ENCODE assay signal across 1 cellular context in the genomic region with DNA sequence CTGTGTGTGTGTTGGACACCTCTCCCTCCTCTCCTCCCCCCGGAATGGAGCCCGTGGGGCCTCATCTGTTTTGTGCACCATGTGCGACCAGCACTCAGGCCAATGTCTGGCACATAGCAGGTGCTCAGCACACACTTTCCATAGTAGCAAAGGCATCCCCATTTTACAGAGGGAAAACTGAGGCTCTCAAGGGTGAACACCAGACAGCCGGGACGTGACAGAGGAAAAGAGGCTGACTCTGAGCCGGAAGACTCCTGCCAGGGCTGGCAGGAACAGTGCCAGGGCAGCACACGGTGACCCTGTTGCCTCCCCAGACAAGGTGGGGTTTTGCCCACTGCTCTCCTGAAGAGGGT.
TF ChIP-seq lines count a peak whose summit lies in the region.

No MANE protein-coding gene starts in this region.

TF ChIP-seq in HepG2, 621 proteins besides CTCF, POLR2A, EP300 and RAD21 (continues in another document):
- TF ChIP-seq TCF7 (IDR thresholded peaks at IDR 0.05; ENCODE audit: low read depth) (no peak), IKZF1 (IDR thresholded peaks at IDR 0.05) (no peak), LRRFIP1 (CRISPR knock-in tag; conservative IDR thresholded peaks at IDR 0.05) (no peak), MAFF (IDR thresholded peaks at IDR 0.05; ENCODE audit: low read depth, low read length) (no peak), ZNF629 (CRISPR knock-in tag; conservative IDR thresholded peaks at IDR 0.05) (peak; percentile 76), ZBTB21 (CRISPR knock-in tag; IDR thresholded peaks at IDR 0.05) (no peak), DZIP1 (CRISPR knock-in tag; IDR thresholded peaks at IDR 0.05) (no peak), REXO4 (CRISPR knock-in tag; IDR thresholded peaks at IDR 0.05; ENCODE audit: borderline replicate concordance) (no peak), RBM39 (IDR thresholded peaks at IDR 0.05; ENCODE audit: low read depth, low read length, poor library complexity, severe bottlenecking) (no peak), ZBTB40 (IDR thresholded peaks at IDR 0.05) (no peak), ZBTB40 (CRISPR knock-in tag; IDR thresholded peaks at IDR 0.05) (no peak), MAZ (IDR thresholded peaks at IDR 0.05; ENCODE audit: borderline replicate concordance, low read depth, low read length) (no peak), MAZ (CRISPR knock-in tag; IDR thresholded peaks at IDR 0.05; ENCODE audit: low read depth) (no peak)
- TF ChIP-seq, protein P1, sequence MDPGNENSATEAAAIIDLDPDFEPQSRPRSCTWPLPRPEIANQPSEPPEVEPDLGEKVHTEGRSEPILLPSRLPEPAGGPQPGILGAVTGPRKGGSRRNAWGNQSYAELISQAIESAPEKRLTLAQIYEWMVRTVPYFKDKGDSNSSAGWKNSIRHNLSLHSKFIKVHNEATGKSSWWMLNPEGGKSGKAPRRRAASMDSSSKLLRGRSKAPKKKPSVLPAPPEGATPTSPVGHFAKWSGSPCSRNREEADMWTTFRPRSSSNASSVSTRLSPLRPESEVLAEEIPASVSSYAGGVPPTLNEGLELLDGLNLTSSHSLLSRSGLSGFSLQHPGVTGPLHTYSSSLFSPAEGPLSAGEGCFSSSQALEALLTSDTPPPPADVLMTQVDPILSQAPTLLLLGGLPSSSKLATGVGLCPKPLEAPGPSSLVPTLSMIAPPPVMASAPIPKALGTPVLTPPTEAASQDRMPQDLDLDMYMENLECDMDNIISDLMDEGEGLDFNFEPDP (CRISPR knock-in tag; conservative IDR thresholded peaks at IDR 0.05) = 0 out of 2 replicates have a peak, but pooled peaks have one; percentile 8
- TF ChIP-seq, protein P2, sequence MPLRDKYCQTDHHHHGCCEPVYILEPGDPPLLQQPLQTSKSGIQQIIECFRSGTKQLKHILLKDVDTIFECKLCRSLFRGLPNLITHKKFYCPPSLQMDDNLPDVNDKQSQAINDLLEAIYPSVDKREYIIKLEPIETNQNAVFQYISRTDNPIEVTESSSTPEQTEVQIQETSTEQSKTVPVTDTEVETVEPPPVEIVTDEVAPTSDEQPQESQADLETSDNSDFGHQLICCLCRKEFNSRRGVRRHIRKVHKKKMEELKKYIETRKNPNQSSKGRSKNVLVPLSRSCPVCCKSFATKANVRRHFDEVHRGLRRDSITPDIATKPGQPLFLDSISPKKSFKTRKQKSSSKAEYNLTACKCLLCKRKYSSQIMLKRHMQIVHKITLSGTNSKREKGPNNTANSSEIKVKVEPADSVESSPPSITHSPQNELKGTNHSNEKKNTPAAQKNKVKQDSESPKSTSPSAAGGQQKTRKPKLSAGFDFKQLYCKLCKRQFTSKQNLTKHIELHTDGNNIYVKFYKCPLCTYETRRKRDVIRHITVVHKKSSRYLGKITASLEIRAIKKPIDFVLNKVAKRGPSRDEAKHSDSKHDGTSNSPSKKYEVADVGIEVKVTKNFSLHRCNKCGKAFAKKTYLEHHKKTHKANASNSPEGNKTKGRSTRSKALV (CRISPR knock-in tag; IDR thresholded peaks at IDR 0.05) = no peak
- TF ChIP-seq, protein P3, sequence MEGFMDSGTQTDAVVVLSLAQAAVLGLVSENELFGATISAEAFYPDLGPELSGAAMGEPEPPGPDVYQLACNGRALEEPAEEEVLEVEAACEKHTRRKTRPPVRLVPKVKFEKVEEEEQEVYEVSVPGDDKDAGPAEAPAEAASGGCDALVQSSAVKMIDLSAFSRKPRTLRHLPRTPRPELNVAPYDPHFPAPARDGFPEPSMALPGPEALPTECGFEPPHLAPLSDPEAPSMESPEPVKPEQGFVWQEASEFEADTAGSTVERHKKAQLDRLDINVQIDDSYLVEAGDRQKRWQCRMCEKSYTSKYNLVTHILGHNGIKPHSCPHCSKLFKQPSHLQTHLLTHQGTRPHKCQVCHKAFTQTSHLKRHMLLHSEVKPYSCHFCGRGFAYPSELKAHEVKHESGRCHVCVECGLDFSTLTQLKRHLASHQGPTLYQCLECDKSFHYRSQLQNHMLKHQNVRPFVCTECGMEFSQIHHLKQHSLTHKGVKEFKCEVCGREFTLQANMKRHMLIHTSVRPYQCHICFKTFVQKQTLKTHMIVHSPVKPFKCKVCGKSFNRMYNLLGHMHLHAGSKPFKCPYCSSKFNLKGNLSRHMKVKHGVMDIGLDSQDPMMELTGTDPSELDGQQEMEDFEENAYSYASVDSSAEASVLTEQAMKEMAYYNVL (CRISPR knock-in tag; IDR thresholded peaks at IDR 0.05; ENCODE audit: borderline replicate concordance) = no peak
- TF ChIP-seq, protein P4, sequence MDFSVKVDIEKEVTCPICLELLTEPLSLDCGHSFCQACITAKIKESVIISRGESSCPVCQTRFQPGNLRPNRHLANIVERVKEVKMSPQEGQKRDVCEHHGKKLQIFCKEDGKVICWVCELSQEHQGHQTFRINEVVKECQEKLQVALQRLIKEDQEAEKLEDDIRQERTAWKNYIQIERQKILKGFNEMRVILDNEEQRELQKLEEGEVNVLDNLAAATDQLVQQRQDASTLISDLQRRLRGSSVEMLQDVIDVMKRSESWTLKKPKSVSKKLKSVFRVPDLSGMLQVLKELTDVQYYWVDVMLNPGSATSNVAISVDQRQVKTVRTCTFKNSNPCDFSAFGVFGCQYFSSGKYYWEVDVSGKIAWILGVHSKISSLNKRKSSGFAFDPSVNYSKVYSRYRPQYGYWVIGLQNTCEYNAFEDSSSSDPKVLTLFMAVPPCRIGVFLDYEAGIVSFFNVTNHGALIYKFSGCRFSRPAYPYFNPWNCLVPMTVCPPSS (IDR thresholded peaks at IDR 0.05) = no peak
- TF ChIP-seq, protein P5, sequence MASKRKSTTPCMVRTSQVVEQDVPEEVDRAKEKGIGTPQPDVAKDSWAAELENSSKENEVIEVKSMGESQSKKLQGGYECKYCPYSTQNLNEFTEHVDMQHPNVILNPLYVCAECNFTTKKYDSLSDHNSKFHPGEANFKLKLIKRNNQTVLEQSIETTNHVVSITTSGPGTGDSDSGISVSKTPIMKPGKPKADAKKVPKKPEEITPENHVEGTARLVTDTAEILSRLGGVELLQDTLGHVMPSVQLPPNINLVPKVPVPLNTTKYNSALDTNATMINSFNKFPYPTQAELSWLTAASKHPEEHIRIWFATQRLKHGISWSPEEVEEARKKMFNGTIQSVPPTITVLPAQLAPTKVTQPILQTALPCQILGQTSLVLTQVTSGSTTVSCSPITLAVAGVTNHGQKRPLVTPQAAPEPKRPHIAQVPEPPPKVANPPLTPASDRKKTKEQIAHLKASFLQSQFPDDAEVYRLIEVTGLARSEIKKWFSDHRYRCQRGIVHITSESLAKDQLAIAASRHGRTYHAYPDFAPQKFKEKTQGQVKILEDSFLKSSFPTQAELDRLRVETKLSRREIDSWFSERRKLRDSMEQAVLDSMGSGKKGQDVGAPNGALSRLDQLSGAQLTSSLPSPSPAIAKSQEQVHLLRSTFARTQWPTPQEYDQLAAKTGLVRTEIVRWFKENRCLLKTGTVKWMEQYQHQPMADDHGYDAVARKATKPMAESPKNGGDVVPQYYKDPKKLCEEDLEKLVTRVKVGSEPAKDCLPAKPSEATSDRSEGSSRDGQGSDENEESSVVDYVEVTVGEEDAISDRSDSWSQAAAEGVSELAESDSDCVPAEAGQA (IDR thresholded peaks at IDR 0.05; ENCODE audit: low read depth) = no peak
- TF ChIP-seq, protein P5 (CRISPR knock-in tag; IDR thresholded peaks at IDR 0.05; ENCODE audit: borderline replicate concordance) = no peak
